ENCODE assay signal across 19 cellular contexts in genomic region chr4:149113804-149114430, GRCh38.
A peak's percentile ranks its signal among the peaks of the same experiment; 100 is the strongest.
DNase-seq lines count a peak whose midpoint lies in the region; ATAC-seq and TF ChIP-seq lines count a peak whose summit lies in the region.
"Had no signal": no experiment of that assay in that cellular context is flagged by ENCODE, and none has a peak within 500 bp of the region (broad histone marks: within the 10 kb centered on the region; RNA-seq: fewer than 3 reads in every experiment).

No MANE protein-coding gene starts in this region.

- H3K9me3 ChIP-seq in GM23248 (ENCODE audit: low read depth), result no peaks in the 10 kb centered on the region
- no peaks in the 10 kb centered on the region for H3K9me3 ChIP-seq in skeletal muscle satellite cell (replicated peaks; ENCODE audit: low read length)
- H3K9me3 ChIP-seq: body of pancreas, left ventricle myocardium inferior had no signal

- no peak overlapping the region for H3K9ac ChIP-seq in GM23248
- H3K9ac ChIP-seq in skeletal muscle satellite cell (ENCODE audit: low read depth, low read length), result peak overlapping the region; percentile 29
- H3K9ac ChIP-seq: KMS-11 had no signal

- 29 to 30% methylated on average over 1 of the region's 1 CpG for WGBS in GM23248 (ENCODE audit: low coverage in 1 of 2, low lambda C conversion rate in 2 of 2, missing lambda C conversion rate in 2 of 2), 2 experiments

- H3K4me1 ChIP-seq in GM23248 (ENCODE audit: insufficient read depth) (peaks cover 20% of the 10 kb centered on the region), skeletal muscle satellite cell (ENCODE audit: control insufficient read depth, insufficient read depth, low read length) (peaks cover 23% of the 10 kb centered on the region)
- H3K4me1 ChIP-seq: body of pancreas, left ventricle myocardium inferior had no signal

- H3F3A ChIP-seq in GM23248 (ENCODE audit: insufficient read depth), result peaks cover 22% of the 10 kb centered on the region

- no peaks in the 10 kb centered on the region for H4K20me1 ChIP-seq in GM23248 (ENCODE audit: insufficient read depth)

- no peak for TF ChIP-seq POLR2A in erythroblast (IDR thresholded peaks at IDR 0.05; ENCODE audit: low read length)

- H3K36me3 ChIP-seq in GM23248 (ENCODE audit: low read depth) (no peaks in the 10 kb centered on the region), skeletal muscle satellite cell (ENCODE audit: insufficient read depth, low read length) (no peaks in the 10 kb centered on the region)
- H3K36me3 ChIP-seq: heart right ventricle, left ventricle myocardium inferior had no signal

- no peaks in the 10 kb centered on the region for H3K79me2 ChIP-seq in GM23248 (ENCODE audit: insufficient read depth)

- peak overlapping the region; percentile 27 for H3K4me2 ChIP-seq in GM23248 (ENCODE audit: unreplicated experiment)
- H3K4me2 ChIP-seq in skeletal muscle satellite cell (ENCODE audit: low read length), result peak overlapping the region; percentile 68
- H3K4me2 ChIP-seq: KMS-11 had no signal

- ATAC-seq in SK-N-SH treated with all-trans-retinoic acid at 6 μM for 48 hours (peak; percentile 93), HG03196 (IDR thresholded peaks at IDR 0.05; ENCODE audit: unreplicated experiment) (no peak)
- ATAC-seq: body of pancreas; heart right ventricle; stimulated activated naive CD8-positive, alpha-beta T cell treated with anti-CD3 and anti-CD28 coated beads, Interleukin-15, amount 100 ng/mL, for 72 hours had no signal

- H2AFZ ChIP-seq in GM23248, result no peak overlapping the region

- H3K27ac ChIP-seq in GM23248, result 0 out of 2 replicates have a peak overlapping the region, but pooled peaks have one; percentile 16
- H3K27ac ChIP-seq: body of pancreas, heart right ventricle, KMS-11, left ventricle myocardium inferior had no signal

- in situ Hi-C loops in GM23248 (cut with MboI), result no loop called here

- TF ChIP-seq CTCF in fibroblast of mammary gland (conservative IDR thresholded peaks at IDR 0.05; ENCODE audit: control insufficient read depth, insufficient read depth, low read depth, low read length), result no peak

- no peaks in the 10 kb centered on the region for H3K9me2 ChIP-seq in GM23248 (ENCODE audit: insufficient read depth)

- H3K27me3 ChIP-seq in GM23248 (replicated peaks; ENCODE audit: insufficient read depth) (no peaks in the 10 kb centered on the region), skeletal muscle satellite cell (ENCODE audit: control insufficient read depth, insufficient read depth, low read length) (no peaks in the 10 kb centered on the region)
- H3K27me3 ChIP-seq: body of pancreas, heart right ventricle had no signal

- peak; percentile 82 for DNase-seq in GM23248
- DNase-seq in fibroblast of mammary gland (ENCODE audit: low read depth), result peak; percentile 74
- DNase-seq in activated CD4-positive, alpha-beta T cell treated with anti-CD3 and anti-CD28 coated beads for 4 hours, result no peak
- DNase-seq in stimulated activated CD4-positive, alpha-beta T cell treated with anti-CD3 and anti-CD28 coated beads, Interleukin-1b, Interleukin-23, amount 100 ng/mL, for 48 hours, result no peak
- DNase-seq in erythroblast (lab: John Stamatoyannopoulos, UW), result no peak
- DNase-seq: activated CD4-positive, alpha-beta memory T cell treated with anti-CD3 and anti-CD28 coated beads for 36 hours; body of pancreas; CD4-positive, alpha-beta memory T cell; effector memory CD4-positive, alpha-beta T cell; GDM1; heart right ventricle; left ventricle myocardium inferior; NCI-H2081; stimulated activated naive CD8-positive, alpha-beta T cell treated with anti-CD3 and anti-CD28 coated beads, Interleukin-15, amount 100 ng/mL, for 72 hours; T1000 had no signal

- H3K4me3 ChIP-seq in GM23248 (peak overlapping the region; percentile 3; the same call in 1 of the 2 replicates), fibroblast of mammary gland (ENCODE audit: control insufficient read depth, low read depth, low read length) (no peak overlapping the region), skeletal muscle satellite cell (ENCODE audit: low read length) (peak overlapping the region; percentile 18)
- H3K4me3 ChIP-seq: body of pancreas, heart right ventricle, left ventricle myocardium inferior had no signal

TF ChIP-seq in SK-N-SH treated with all-trans-retinoic acid at 6 μM for 48 hours, 23 proteins besides CTCF, POLR2A, EP300 and RAD21:
- TF ChIP-seq GLIS3 (CRISPR knock-in tag; IDR thresholded peaks at IDR 0.05) (no peak), CREB5 (CRISPR knock-in tag; IDR thresholded peaks at IDR 0.05; ENCODE audit: low read depth) (no peak), ZNF565 (CRISPR knock-in tag; conservative IDR thresholded peaks at IDR 0.05; ENCODE audit: low read depth) (no peak)
- TF ChIP-seq, protein P1, sequence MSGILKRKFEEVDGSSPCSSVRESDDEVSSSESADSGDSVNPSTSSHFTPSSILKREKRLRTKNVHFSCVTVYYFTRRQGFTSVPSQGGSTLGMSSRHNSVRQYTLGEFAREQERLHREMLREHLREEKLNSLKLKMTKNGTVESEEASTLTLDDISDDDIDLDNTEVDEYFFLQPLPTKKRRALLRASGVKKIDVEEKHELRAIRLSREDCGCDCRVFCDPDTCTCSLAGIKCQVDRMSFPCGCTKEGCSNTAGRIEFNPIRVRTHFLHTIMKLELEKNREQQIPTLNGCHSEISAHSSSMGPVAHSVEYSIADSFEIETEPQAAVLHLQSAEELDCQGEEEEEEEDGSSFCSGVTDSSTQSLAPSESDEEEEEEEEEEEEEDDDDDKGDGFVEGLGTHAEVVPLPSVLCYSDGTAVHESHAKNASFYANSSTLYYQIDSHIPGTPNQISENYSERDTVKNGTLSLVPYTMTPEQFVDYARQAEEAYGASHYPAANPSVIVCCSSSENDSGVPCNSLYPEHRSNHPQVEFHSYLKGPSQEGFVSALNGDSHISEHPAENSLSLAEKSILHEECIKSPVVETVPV (CRISPR knock-in tag; IDR thresholded peaks at IDR 0.05), result no peak
- TF ChIP-seq, protein P2, sequence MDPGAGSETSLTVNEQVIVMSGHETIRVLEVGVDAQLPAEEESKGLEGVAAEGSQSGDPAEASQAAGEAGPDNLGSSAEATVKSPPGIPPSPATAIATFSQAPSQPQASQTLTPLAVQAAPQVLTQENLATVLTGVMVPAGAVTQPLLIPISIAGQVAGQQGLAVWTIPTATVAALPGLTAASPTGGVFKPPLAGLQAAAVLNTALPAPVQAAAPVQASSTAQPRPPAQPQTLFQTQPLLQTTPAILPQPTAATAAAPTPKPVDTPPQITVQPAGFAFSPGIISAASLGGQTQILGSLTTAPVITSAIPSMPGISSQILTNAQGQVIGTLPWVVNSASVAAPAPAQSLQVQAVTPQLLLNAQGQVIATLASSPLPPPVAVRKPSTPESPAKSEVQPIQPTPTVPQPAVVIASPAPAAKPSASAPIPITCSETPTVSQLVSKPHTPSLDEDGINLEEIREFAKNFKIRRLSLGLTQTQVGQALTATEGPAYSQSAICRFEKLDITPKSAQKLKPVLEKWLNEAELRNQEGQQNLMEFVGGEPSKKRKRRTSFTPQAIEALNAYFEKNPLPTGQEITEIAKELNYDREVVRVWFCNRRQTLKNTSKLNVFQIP (CRISPR knock-in tag; IDR thresholded peaks at IDR 0.05; ENCODE audit: borderline replicate concordance, low read depth), result no peak

Comparison
In these comparisons a context has a peak if more than half of its experiments do, and no peak if none do; other contexts are left out.
1. DNase-seq: peak in GM23248 (single experiment) and fibroblast of mammary gland (single experiment); none in activated CD4-positive, alpha-beta T cell treated with anti-CD3 and anti-CD28 coated beads for 4 hours (0 of 2), stimulated activated CD4-positive, alpha-beta T cell treated with anti-CD3 and anti-CD28 coated beads, Interleukin-1b, Interleukin-23, amount 100 ng/mL, for 48 hours (single experiment) and erythroblast (0 of 2).